8 cellular contexts compared by ENCODE assay signal in genomic region chr5:135833961-135834638, GRCh38. TPM values are rescaled to one million over a fixed set of nuclear protein-coding genes. Genes with fewer than 3 reads are reported as not detected.
DNase-seq lines count a peak whose midpoint lies in the region; ATAC-seq and TF ChIP-seq lines count a peak whose summit lies in the region.

No MANE protein-coding gene starts in this region.

- intact Hi-C loops in dorsolateral prefrontal cortex (cut with DNase I): loop anchor here (5.0 kb wide), 3 partner anchors 53 to 372 kb away; no protein-coding TSS in a partner anchor

- peaks cover 0 to 9% of the 10 kb centered on the region in 2 donors for H3K4me1 ChIP-seq in muscle layer of duodenum (ENCODE audit: control insufficient read depth in 1 of 2, insufficient read depth in 2 of 2, low read length in 2 of 2)

- peak overlapping the region in 21 of 59 donors; percentile 7 to 88 (median 70) for H3K27ac ChIP-seq in dorsolateral prefrontal cortex
- no peak overlapping the region for H3K27ac ChIP-seq in muscle layer of duodenum (ENCODE audit: low read length)

- H3K4me3 ChIP-seq in dorsolateral prefrontal cortex (peak overlapping the region; percentile 37 to 90 (median 71)), muscle layer of duodenum (ENCODE audit: low read depth in 1 of 2, low read length in 2 of 2) (peak overlapping the region; percentile 42 to 65)

- peaks cover 4% of the 10 kb centered on the region for H3K4me1 Mint-ChIP-seq in activated T-cell treated with anti-CD3 and anti-CD28 coated beads, Interleukin-2, amount 50 U/mL, for 72 hours (ENCODE audit: low read depth)
- peaks cover 4% of the 10 kb centered on the region for H3K4me1 Mint-ChIP-seq in activated T-cell treated with anti-CD3 and anti-CD28 coated beads, Interleukin-2, amount 50 U/mL, for 24 hours (ENCODE audit: low read depth)
- no peaks in the 10 kb centered on the region for H3K4me1 Mint-ChIP-seq in activated naive CD4-positive, alpha-beta T cell treated with anti-CD3 and anti-CD28 coated beads, Interleukin-2, amount 10 ng/mL, durations not matched to agents 7 days and 5 days

- peaks cover 0 to 5% of the 10 kb centered on the region in 2 donors for H3K9me3 ChIP-seq in muscle layer of duodenum (ENCODE audit: control insufficient read depth in 1 of 2, low read length in 2 of 2)

- H3K27ac Mint-ChIP-seq in activated T-cell treated with anti-CD3 and anti-CD28 coated beads, Interleukin-2, amount 50 U/mL, for 72 hours: no peak overlapping the region
- no peak overlapping the region for H3K27ac Mint-ChIP-seq in activated T-cell treated with anti-CD3 and anti-CD28 coated beads, Interleukin-2, amount 50 U/mL, for 24 hours
- H3K27ac Mint-ChIP-seq in activated naive CD4-positive, alpha-beta T cell treated with anti-CD3 and anti-CD28 coated beads, Interleukin-2, amount 10 ng/mL, durations not matched to agents 7 days and 5 days: no peak overlapping the region

- peak overlapping the region; percentile 29 to 62 for H3K4me3 Mint-ChIP-seq in activated T-cell treated with anti-CD3 and anti-CD28 coated beads, Interleukin-2, amount 50 U/mL, for 72 hours
- no peak overlapping the region for H3K4me3 Mint-ChIP-seq in activated T-cell treated with anti-CD3 and anti-CD28 coated beads, Interleukin-2, amount 50 U/mL, for 24 hours
- no peak overlapping the region for H3K4me3 Mint-ChIP-seq in activated naive CD4-positive, alpha-beta T cell treated with anti-CD3 and anti-CD28 coated beads, Interleukin-2, amount 10 ng/mL, durations not matched to agents 7 days and 5 days

- TF ChIP-seq CTCF in dorsolateral prefrontal cortex (IDR thresholded peaks at IDR 0.05 in 54 of 56, conservative IDR thresholded peaks at IDR 0.05 in 2 of 56; ENCODE audit: low read depth in 1 of 56, partially characterized antibody in 56 of 56): peak in 40 of 56 donors; percentile 42 to 81 (median 66)

- H3K36me3 ChIP-seq in muscle layer of duodenum (ENCODE audit: control insufficient read depth in 1 of 2, insufficient read depth in 2 of 2, low read length in 2 of 2): no peaks in the 10 kb centered on the region

- peaks cover 2 to 4% of the 10 kb centered on the region in 2 donors for H3K36me3 Mint-ChIP-seq in activated T-cell treated with anti-CD3 and anti-CD28 coated beads, Interleukin-2, amount 50 U/mL, for 72 hours (ENCODE audit: insufficient read depth in 2 of 2)
- H3K36me3 Mint-ChIP-seq in activated T-cell treated with anti-CD3 and anti-CD28 coated beads, Interleukin-2, amount 50 U/mL, for 24 hours (ENCODE audit: low read depth): no peaks in the 10 kb centered on the region
- H3K36me3 Mint-ChIP-seq in activated naive CD4-positive, alpha-beta T cell treated with anti-CD3 and anti-CD28 coated beads, Interleukin-2, amount 10 ng/mL, durations not matched to agents 7 days and 5 days: no peaks in the 10 kb centered on the region

- H3K27me3 ChIP-seq in dorsolateral prefrontal cortex (peaks cover 0 to 35% (median 5%) of the 10 kb centered on the region in 45 donors), muscle layer of duodenum (ENCODE audit: low read depth, low read length) (peaks cover 22% of the 10 kb centered on the region)

- CTCF ChIA-PET in activated naive CD4-positive, alpha-beta T cell treated with anti-CD3 and anti-CD28 coated beads, Interleukin-2, amount 10 ng/mL, durations not matched to agents 7 days and 5 days (lab: Charles Lee): interaction anchor here (1.1 to 1.4 kb wide), 2 partner anchors 8 to 372 kb away, joined by 3 read pairs; no protein-coding TSS in a partner anchor

- ATAC-seq in activated T-cell treated with anti-CD3 and anti-CD28 coated beads, Interleukin-2, amount 50 U/mL, for 72 hours (replicated peaks in 1 of 2): peak; percentile 17 to 18
- ATAC-seq in HG03378 (IDR thresholded peaks at IDR 0.05; ENCODE audit: unreplicated experiment): peak; percentile 58

- H3K27me3 Mint-ChIP-seq in activated T-cell treated with anti-CD3 and anti-CD28 coated beads, Interleukin-2, amount 50 U/mL, for 72 hours (ENCODE audit: low read depth): peaks cover 60% of the 10 kb centered on the region
- peaks cover 76% of the 10 kb centered on the region for H3K27me3 Mint-ChIP-seq in activated T-cell treated with anti-CD3 and anti-CD28 coated beads, Interleukin-2, amount 50 U/mL, for 24 hours
- H3K27me3 Mint-ChIP-seq in activated naive CD4-positive, alpha-beta T cell treated with anti-CD3 and anti-CD28 coated beads, Interleukin-2, amount 10 ng/mL, durations not matched to agents 7 days and 5 days: peaks cover 70% of the 10 kb centered on the region

- no peak for DNase-seq in activated T-cell treated with anti-CD3 and anti-CD28 coated beads, Interleukin-2, amount 50 U/mL, for 72 hours
- DNase-seq in activated T-cell treated with anti-CD3 and anti-CD28 coated beads, Interleukin-2, amount 50 U/mL, for 24 hours: no peak
- no peak for DNase-seq in dorsolateral prefrontal cortex
- DNase-seq in NCI-H1105 treated with DMSO at 0.1 percent for 48 hours (lab: John Stamatoyannopoulos, UW): no peak
- no peak for DNase-seq in NOMO-1 treated with DMSO at 0.1 percent for 48 hours (lab: John Stamatoyannopoulos, UW; ENCODE audit: unreplicated experiment)
- DNase-seq in activated naive CD4-positive, alpha-beta T cell treated with anti-CD3 and anti-CD28 coated beads, Interleukin-2, amount 10 ng/mL, durations not matched to agents 7 days and 5 days: no peak

- H3K9me3 Mint-ChIP-seq in activated T-cell treated with anti-CD3 and anti-CD28 coated beads, Interleukin-2, amount 50 U/mL, for 72 hours: peaks cover 5 to 7% of the 10 kb centered on the region in 2 donors
- peaks cover 8% of the 10 kb centered on the region for H3K9me3 Mint-ChIP-seq in activated T-cell treated with anti-CD3 and anti-CD28 coated beads, Interleukin-2, amount 50 U/mL, for 24 hours
- peaks cover 9% of the 10 kb centered on the region for H3K9me3 Mint-ChIP-seq in activated naive CD4-positive, alpha-beta T cell treated with anti-CD3 and anti-CD28 coated beads, Interleukin-2, amount 10 ng/mL, durations not matched to agents 7 days and 5 days

RNA-seq across cellular contexts. Expression of gene SLC25A48, which starts 0.4 kb away (rescaled TPM):
- total RNA-seq in activated T-cell treated with anti-CD3 and anti-CD28 coated beads, Interleukin-2, amount 50 U/mL, for 72 hours: not detected
- 10 to 100 TPM in 115 of 120 experiments, 1 to 10 TPM in 5; 5.7 to 93.2 (median 24.3) TPM for total RNA-seq in dorsolateral prefrontal cortex

Comparison
In these comparisons a context has a peak if more than half of its experiments do, and no peak if none do; other contexts are left out.
1. H3K4me3 Mint-ChIP-seq: peak in activated T-cell treated with anti-CD3 and anti-CD28 coated beads, Interleukin-2, amount 50 U/mL, for 72 hours (2 of 2); none in activated T-cell treated with anti-CD3 and anti-CD28 coated beads, Interleukin-2, amount 50 U/mL, for 24 hours (single experiment) and activated naive CD4-positive, alpha-beta T cell treated with anti-CD3 and anti-CD28 coated beads, Interleukin-2, amount 10 ng/mL, durations not matched to agents 7 days and 5 days (single experiment).
2. RNA of gene SLC25A48, which starts 0.4 kb away (total RNA-seq): 5.7 to 93.2 TPM in dorsolateral prefrontal cortex; not detected in activated T-cell treated with anti-CD3 and anti-CD28 coated beads, Interleukin-2, amount 50 U/mL, for 72 hours; every median in the first group is over 4 times any median in the second.